In genomic region chr11:55106391-55106790, GRCh38 we compare ENCODE assay signal across 23 cellular contexts.
DNase-seq lines count a peak whose midpoint lies in the region; TF ChIP-seq lines count a peak whose summit lies in the region.
"Had no signal": no experiment of that assay in that cellular context is flagged by ENCODE, and none has a peak within 500 bp of the region (broad histone marks: within the 10 kb centered on the region; RNA-seq: fewer than 3 reads in every experiment).

No MANE protein-coding gene starts in this region.

- POLR2A ChIA-PET in OCI-LY7 (lab: Charles Lee) = interaction anchor here (1.7 kb wide), 1 partner anchor 30 kb away, joined by 6 read pairs; no protein-coding TSS in a partner anchor

- H4K20me1 ChIP-seq in DOHH2 (ENCODE audit: control insufficient read depth, insufficient read depth, low read depth, low read length) = no peaks in the 10 kb centered on the region
- no peaks in the 10 kb centered on the region for H4K20me1 ChIP-seq in OCI-LY7 (ENCODE audit: insufficient read depth, low read length)
- H4K20me1 ChIP-seq: BLaER1 had no signal

- H3K79me2 ChIP-seq in DOHH2 (ENCODE audit: control insufficient read depth, low read length) (no peaks in the 10 kb centered on the region), OCI-LY7 (ENCODE audit: insufficient read depth, low read depth, low read length) (no peaks in the 10 kb centered on the region)

- DNase-seq in OCI-LY7 (ENCODE audit: low spot score) (no peak), epithelial cell of proximal tubule (ENCODE audit: low read depth) (no peak), SW480 (ENCODE audit: low spot score) (no peak), glomerular visceral epithelial cell (ENCODE audit: extremely low spot score) (no peak)
- DNase-seq in effector CD4-positive, alpha-beta T cell = no peak
- DNase-seq: Calu3; CD8-positive, alpha-beta T cell; DMS79; H7; Kasumi-1; NCI-H1105; NCI-H1694; NCI-H2081; NCI-H2171 treated with DMSO at 0.1 percent for 48 hours; NCI-H524 treated with DMSO at 0.1 percent for 48 hours; Peyer's patch; SW 1271; T-helper 2 cell had no signal

- peak; percentile 38 for TF ChIP-seq CTCF in DOHH2 (IDR thresholded peaks at IDR 0.05; ENCODE audit: low read depth, low read length, poor library complexity, severe bottlenecking)
- TF ChIP-seq CTCF in LNCAP (IDR thresholded peaks at IDR 0.05) = peak; percentile 22; the same call in 1 of the 2 replicates
- peak; percentile 44; the same call in 1 of the 2 replicates for TF ChIP-seq CTCF in OCI-LY7 (conservative IDR thresholded peaks at IDR 0.05; ENCODE audit: low read length)
- peak; percentile 14 for TF ChIP-seq CTCF in epithelial cell of proximal tubule (conservative IDR thresholded peaks at IDR 0.05; ENCODE audit: low read depth, low read length)

- no peaks in the 10 kb centered on the region for H3K27me3 ChIP-seq in DOHH2 (ENCODE audit: control insufficient read depth, low read length)
- H3K27me3 ChIP-seq: BLaER1, Peyer's patch, SJSA1 had no signal

- no TSS peak for BruUV-seq in OCI-LY7 (replicated peaks; lab: Mats Ljungman, UMichigan)

- no peaks in the 10 kb centered on the region for H3F3A ChIP-seq in DOHH2 (ENCODE audit: control insufficient read depth, insufficient read depth)

- H3K4me3 ChIP-seq in DOHH2 (ENCODE audit: low read length) = no peak overlapping the region
- H3K4me3 ChIP-seq in OCI-LY7 (ENCODE audit: low read depth, low read length, poor library complexity, severe bottlenecking) = no peak overlapping the region
- H3K4me3 ChIP-seq in epithelial cell of proximal tubule (ENCODE audit: low read depth, low read length) = no peak overlapping the region
- H3K4me3 ChIP-seq: BLaER1, GM12878, Peyer's patch, SJSA1 had no signal

- CTCF ChIA-PET in OCI-LY7 (lab: Charles Lee; ENCODE audit: unreplicated experiment) = no interaction called here

- no peak overlapping the region for H2AFZ ChIP-seq in OCI-LY7 (ENCODE audit: low read length)

- H3K4me1 ChIP-seq in DOHH2 (ENCODE audit: control insufficient read depth, low read length) (no peaks in the 10 kb centered on the region), OCI-LY7 (ENCODE audit: insufficient read depth, low read length, poor library complexity, severe bottlenecking) (no peaks in the 10 kb centered on the region)
- H3K4me1 ChIP-seq: BLaER1, Peyer's patch, SJSA1 had no signal

- H3K9me3 ChIP-seq in DOHH2 (ENCODE audit: control insufficient read depth, insufficient read depth, low read length) = no peaks in the 10 kb centered on the region; the same call in 1 of the 2 replicates
- peaks cover 35% of the 10 kb centered on the region for H3K9me3 ChIP-seq in OCI-LY7 (ENCODE audit: low read length)

- H3K27ac ChIP-seq in DOHH2 (ENCODE audit: low read depth, low read length) = no peak overlapping the region
- no peak overlapping the region for H3K27ac ChIP-seq in OCI-LY7 (ENCODE audit: low read depth, low read length, poor library complexity, severe bottlenecking)
- H3K27ac ChIP-seq: BLaER1, Peyer's patch, SJSA1 had no signal

- intact Hi-C loops in OCI-LY7 (cut with micrococcal nuclease; ENCODE audit: unreplicated experiment) = no loop called here

- H3K36me3 ChIP-seq in DOHH2 (ENCODE audit: control insufficient read depth, low read length) = no peaks in the 10 kb centered on the region
- no peaks in the 10 kb centered on the region for H3K36me3 ChIP-seq in OCI-LY7 (ENCODE audit: insufficient read depth, low read length)
- H3K36me3 ChIP-seq: BLaER1, Peyer's patch, SJSA1 had no signal

- H3K9me2 ChIP-seq in DOHH2 (replicated peaks; ENCODE audit: control insufficient read depth, low read length) (no peaks in the 10 kb centered on the region), OCI-LY7 (ENCODE audit: insufficient read depth, low read length) (no peaks in the 10 kb centered on the region)

- H3K4me2 ChIP-seq in DOHH2 (ENCODE audit: low read length) = no peak overlapping the region
- no peak overlapping the region for H3K4me2 ChIP-seq in OCI-LY7 (ENCODE audit: low read length)
- H3K4me2 ChIP-seq: BLaER1 had no signal
